In the genomic region with DNA sequence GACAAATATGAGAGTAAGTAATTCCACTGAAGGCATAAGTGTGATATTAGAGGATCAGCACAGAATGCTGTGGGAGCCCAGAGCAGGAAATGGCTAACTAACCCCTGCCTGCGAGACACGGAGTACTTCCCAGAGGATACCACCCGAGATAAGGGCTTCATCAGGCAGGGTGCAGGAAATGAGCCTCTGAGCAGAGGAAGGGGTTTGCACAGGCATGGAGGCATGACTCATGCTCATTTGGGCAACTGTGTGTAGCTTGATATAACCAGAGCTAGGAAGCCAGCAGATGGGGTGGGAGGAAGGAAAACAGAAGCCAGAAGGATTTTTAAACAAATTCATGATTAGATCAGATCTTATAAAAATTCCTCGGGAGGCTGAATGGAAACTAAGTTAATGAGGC, we compare ENCODE assay signal across 11 cellular contexts.
DNase-seq lines count a peak whose midpoint lies in the region; ATAC-seq and TF ChIP-seq lines count a peak whose summit lies in the region.
"Had no signal": no experiment of that assay in that cellular context is flagged by ENCODE, and none has a peak within 500 bp of the region (broad histone marks: within the 10 kb centered on the region; RNA-seq: fewer than 3 reads in every experiment).

No MANE protein-coding gene starts in this region.

- no peak for TF ChIP-seq POLR2A in adrenal gland (IDR thresholded peaks at IDR 0.05)

- peak; percentile 53 for ATAC-seq in left lobe of liver
- ATAC-seq in naive thymus-derived CD8-positive, alpha-beta T cell: no peak
- ATAC-seq in HG03045 (IDR thresholded peaks at IDR 0.05; ENCODE audit: unreplicated experiment): no peak
- no peak for ATAC-seq in mucosa of descending colon

- H3K9me3 Mint-ChIP-seq in HFFc6: peaks cover 28% of the 10 kb centered on the region
- peaks cover 0 to 34% (median 18%) of the 10 kb centered on the region in 9 donors for H3K9me3 Mint-ChIP-seq in naive thymus-derived CD8-positive, alpha-beta T cell

- peak overlapping the region; percentile 63 for H3K4me3 Mint-ChIP-seq in HFFc6
- H3K4me3 Mint-ChIP-seq in naive thymus-derived CD8-positive, alpha-beta T cell: peak overlapping the region in 1 of 10 donors; percentile 11
- H3K4me3 Mint-ChIP-seq: activated CD4-positive, alpha-beta T cell treated with anti-CD3 and anti-CD28 coated beads, Interleukin-2, amount 10 ng/mL, durations not matched to agents 7 days and 5 days had no signal

- POLR2A ChIA-PET in naive thymus-derived CD8-positive, alpha-beta T cell (lab: Charles Lee): no interaction called here
- POLR2A ChIA-PET in HEK293T (lab: Yijun Ruan, JAX): no interaction called here

- H3K27ac ChIP-seq in adrenal gland: no peak overlapping the region
- H3K27ac ChIP-seq: neutrophil had no signal

- no peaks in the 10 kb centered on the region; the same call in none of the 2 replicates for H3K27me3 Mint-ChIP-seq in HFFc6 (ENCODE audit: insufficient read depth)
- no peaks in the 10 kb centered on the region for H3K27me3 Mint-ChIP-seq in naive thymus-derived CD8-positive, alpha-beta T cell

- peak; percentile 67 for DNase-seq in BE2C
- DNase-seq in HFFc6: peak; percentile 30
- peak in 5 of 7 donors; percentile 12 to 63 (median 24) for DNase-seq in adrenal gland
- DNase-seq in left lobe of liver (ENCODE audit: low spot score): no peak
- no peak for DNase-seq in naive thymus-derived CD8-positive, alpha-beta T cell
- no peak for DNase-seq in mucosa of descending colon
- DNase-seq in HEK293T (ENCODE audit: extremely low spot score): no peak
- DNase-seq: activated CD4-positive, alpha-beta T cell treated with anti-CD3 and anti-CD28 coated beads, Interleukin-2, amount 10 ng/mL, durations not matched to agents 7 days and 5 days; NCI-H1105 treated with DMSO at 0.1 percent for 48 hours had no signal

- H3K27me3 ChIP-seq in BE2C (no peaks in the 10 kb centered on the region), adrenal gland (no peaks in the 10 kb centered on the region)
- H3K27me3 ChIP-seq: neutrophil had no signal

- whole genome bisulfite sequencing in adrenal gland, 4 donors: 36 to 47% (median 39%) methylated on average over 4 of the region's 4 CpGs

- CTCF ChIA-PET in HEK293T (lab: Yijun Ruan, JAX): no interaction called here

- intact Hi-C loops in adrenal gland (cut with DNase I): no loop called here
- intact Hi-C loops in mucosa of descending colon (cut with DNase I, micrococcal nuclease): no loop called here

- no peaks in the 10 kb centered on the region; the same call in 1 of the 2 replicates for H3K9me3 ChIP-seq in BE2C
- H3K9me3 ChIP-seq in adrenal gland (replicated peaks in 1 of 3): no peaks in the 10 kb centered on the region
- peaks cover 3% of the 10 kb centered on the region for H3K9me3 ChIP-seq in mucosa of descending colon
- H3K9me3 ChIP-seq: neutrophil had no signal

- no peaks in the 10 kb centered on the region for H3K4me1 ChIP-seq in BE2C
- H3K4me1 ChIP-seq in adrenal gland (replicated peaks in 1 of 2): no peaks in the 10 kb centered on the region
- H3K4me1 ChIP-seq in mucosa of descending colon (ENCODE audit: low read depth): no peaks in the 10 kb centered on the region

- H3K4me3 ChIP-seq in BE2C (ENCODE audit: low read depth, low read length) (no peak overlapping the region), adrenal gland (no peak overlapping the region), mucosa of descending colon (no peak overlapping the region)

- no peaks in the 10 kb centered on the region for H3K36me3 ChIP-seq in BE2C
- H3K36me3 ChIP-seq in adrenal gland (replicated peaks in 1 of 2): no peaks in the 10 kb centered on the region
- no peaks in the 10 kb centered on the region for H3K36me3 ChIP-seq in mucosa of descending colon (ENCODE audit: low read depth)
- H3K36me3 ChIP-seq: neutrophil had no signal

- H3K27ac Mint-ChIP-seq in HFFc6: peak overlapping the region; percentile 50; the same call in 1 of the 2 replicates
- peak overlapping the region in 2 of 10 donors; percentile 12 to 66 for H3K27ac Mint-ChIP-seq in naive thymus-derived CD8-positive, alpha-beta T cell
- H3K27ac Mint-ChIP-seq: activated CD4-positive, alpha-beta T cell treated with anti-CD3 and anti-CD28 coated beads, Interleukin-2, amount 10 ng/mL, durations not matched to agents 7 days and 5 days had no signal

- TF ChIP-seq CTCF in BE2C (IDR thresholded peaks at IDR 0.05; ENCODE audit: low read depth, low read length) (no peak), HFFc6 (IDR thresholded peaks at IDR 0.05) (no peak), adrenal gland (IDR thresholded peaks at IDR 0.05) (no peak), mucosa of descending colon (IDR thresholded peaks at IDR 0.05) (no peak)

- peaks cover 28% of the 10 kb centered on the region for H3K36me3 Mint-ChIP-seq in HFFc6 (ENCODE audit: low read depth)
- H3K36me3 Mint-ChIP-seq in naive thymus-derived CD8-positive, alpha-beta T cell: peaks cover 0 to 14% (median 0%) of the 10 kb centered on the region in 3 donors

- peaks cover 15% of the 10 kb centered on the region for H3K4me1 Mint-ChIP-seq in HFFc6 (ENCODE audit: low read depth)
- peaks cover 4 to 8% (median 6%) of the 10 kb centered on the region in 4 donors for H3K4me1 Mint-ChIP-seq in naive thymus-derived CD8-positive, alpha-beta T cell

TF ChIP-seq in HEK293T, 16 proteins besides CTCF, POLR2A, EP300 and RAD21:
- TF ChIP-seq NFRKB (IDR thresholded peaks at IDR 0.05): no peak
- TF ChIP-seq CTBP1 (IDR thresholded peaks at IDR 0.05; ENCODE audit: borderline replicate concordance): no peak
- TF ChIP-seq HDGF (IDR thresholded peaks at IDR 0.05; ENCODE audit: borderline replicate concordance): no peak
- TF ChIP-seq ELF4 (IDR thresholded peaks at IDR 0.05): no peak
- TF ChIP-seq, protein P1, sequence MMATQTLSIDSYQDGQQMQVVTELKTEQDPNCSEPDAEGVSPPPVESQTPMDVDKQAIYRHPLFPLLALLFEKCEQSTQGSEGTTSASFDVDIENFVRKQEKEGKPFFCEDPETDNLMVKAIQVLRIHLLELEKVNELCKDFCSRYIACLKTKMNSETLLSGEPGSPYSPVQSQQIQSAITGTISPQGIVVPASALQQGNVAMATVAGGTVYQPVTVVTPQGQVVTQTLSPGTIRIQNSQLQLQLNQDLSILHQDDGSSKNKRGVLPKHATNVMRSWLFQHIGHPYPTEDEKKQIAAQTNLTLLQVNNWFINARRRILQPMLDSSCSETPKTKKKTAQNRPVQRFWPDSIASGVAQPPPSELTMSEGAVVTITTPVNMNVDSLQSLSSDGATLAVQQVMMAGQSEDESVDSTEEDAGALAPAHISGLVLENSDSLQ (IDR thresholded peaks at IDR 0.05): no peak
- TF ChIP-seq SUZ12 (IDR thresholded peaks at IDR 0.05): no peak
- no peak for TF ChIP-seq BHLHE40 (IDR thresholded peaks at IDR 0.05; ENCODE audit: borderline replicate concordance)
- TF ChIP-seq FOXM1 (IDR thresholded peaks at IDR 0.05; ENCODE audit: borderline replicate concordance): no peak
- no peak for TF ChIP-seq LEF1 (IDR thresholded peaks at IDR 0.05; ENCODE audit: borderline replicate concordance)
- no peak for TF ChIP-seq FOXK2 (IDR thresholded peaks at IDR 0.05)
- TF ChIP-seq ZNF384 (IDR thresholded peaks at IDR 0.05): no peak
- TF ChIP-seq TARDBP (IDR thresholded peaks at IDR 0.05): no peak
- no peak for TF ChIP-seq FOXA1 (IDR thresholded peaks at IDR 0.05)
- TF ChIP-seq ARNT (IDR thresholded peaks at IDR 0.05): no peak
- no peak for TF ChIP-seq L3MBTL2 (conservative IDR thresholded peaks at IDR 0.05)

Comparison
In these comparisons a context has a peak if more than half of its experiments do, and no peak if none do; other contexts are left out.
1. DNase-seq: peak in BE2C (single experiment), HFFc6 (single experiment) and adrenal gland (5 of 7); none in left lobe of liver (single experiment), naive thymus-derived CD8-positive, alpha-beta T cell (0 of 10), mucosa of descending colon (0 of 3) and HEK293T (single experiment).